ENCODE assay signal across 8 cellular contexts in genomic region chr17:38454528-38454927, GRCh38. TPM values are rescaled to one million over a fixed set of nuclear protein-coding genes. Genes with fewer than 3 reads are reported as not detected.
DNase-seq lines count a peak whose midpoint lies in the region; ATAC-seq and TF ChIP-seq lines count a peak whose summit lies in the region.

No MANE protein-coding gene starts in this region.

- peak overlapping the region in 2 of 3 experiments; percentile 84 to 92; a peak in 3 of 7 replicates for H3K27ac Mint-ChIP-seq in H9

- H4K91ac ChIP-seq in H9 (ENCODE audit: insufficient read length, low read depth, low read length) = no peak overlapping the region

- no peaks in the 10 kb centered on the region for H3K9me3 ChIP-seq in H9 (ENCODE audit: control insufficient read depth, low read depth, low read length)

- no peak overlapping the region for H3K23ac ChIP-seq in H9 (ENCODE audit: insufficient read length, low read depth, low read length)

- ATAC-seq in left ventricle myocardium superior (peak; percentile 82), GM21390 (IDR thresholded peaks at IDR 0.05; ENCODE audit: unreplicated experiment) (no peak), GM19351 (IDR thresholded peaks at IDR 0.05; ENCODE audit: unreplicated experiment) (no peak)

- H3K27me3 ChIP-seq in H9 (ENCODE audit: insufficient read depth, low read length) = no peaks in the 10 kb centered on the region

- TF ChIP-seq CTCF in H9 (conservative IDR thresholded peaks at IDR 0.05) = no peak

- no peak overlapping the region for H2BK5ac ChIP-seq in H9 (ENCODE audit: insufficient read length, low read length)

- WGBS in H9 (ENCODE audit: extremely low coverage, insufficient read length, low lambda C conversion rate) = no CpG with 5 or more reads among the region's 12 CpGs

- H3K4me2 ChIP-seq in H9 (ENCODE audit: insufficient read depth, insufficient read length, low read length) = peak overlapping the region; percentile 57

- peaks cover 2% of the 10 kb centered on the region for H3K79me1 ChIP-seq in H9 (ENCODE audit: insufficient read depth, low read depth, low read length, poor library complexity, severe bottlenecking)

- H2BK120ac ChIP-seq in H9 (ENCODE audit: low read depth, low read length, poor library complexity, severe bottlenecking) = no peak overlapping the region

- intact Hi-C loops in left ventricle myocardium superior (cut with micrococcal nuclease) = no loop called here

- peaks cover 19% of the 10 kb centered on the region for H3K23me2 ChIP-seq in H9 (ENCODE audit: insufficient read length, low read depth, low read length, poor library complexity, severe bottlenecking)

- H2BK15ac ChIP-seq in H9 (ENCODE audit: low read depth, low read length) = no peak overlapping the region

- H3K9ac ChIP-seq in H9 (ENCODE audit: extremely low read depth, insufficient read length, low read length) = no peak overlapping the region

- no peak overlapping the region for H4K8ac ChIP-seq in H9 (replicated peaks; ENCODE audit: insufficient read length, low read depth, low read length)

- peaks cover 55 to 65% of the 10 kb centered on the region in 2 experiments for H3K4me1 Mint-ChIP-seq in H9

- no peak overlapping the region for H3K56ac ChIP-seq in H9 (ENCODE audit: insufficient read length, low read depth, low read length)

- no peak overlapping the region for H3K27ac ChIP-seq in H9 (ENCODE audit: insufficient read length, low read depth, low read length)

- H3K4me3 Mint-ChIP-seq in H9 = peak overlapping the region; percentile 69 to 75

- peaks cover 6 to 20% (median 8%) of the 10 kb centered on the region in 3 experiments for H3K36me3 Mint-ChIP-seq in H9 (ENCODE audit: insufficient read depth in 1 of 3, low read depth in 3 of 3)

- no peak for DNase-seq in H9
- DNase-seq in amygdala (lab: John Stamatoyannopoulos, UW) = peak; percentile 44 to 96 (median 81)
- DNase-seq in left ventricle myocardium superior = peak; percentile 94
- DNase-seq in renal cortical epithelial cell (ENCODE audit: low read depth) = peak; percentile 87
- no peak for DNase-seq in NCI-H1048 (lab: John Stamatoyannopoulos, UW)
- no peak for DNase-seq in NOMO-1 (lab: John Stamatoyannopoulos, UW; ENCODE audit: unreplicated experiment in 2 of 2)

- peaks cover 26% of the 10 kb centered on the region; the same call in 1 of the 2 replicates for H3K79me2 ChIP-seq in H9 (ENCODE audit: insufficient read depth, low read length)

- H2BK20ac ChIP-seq in H9 (ENCODE audit: low read depth, low read length, poor library complexity, severe bottlenecking) = no peak overlapping the region

- no peak overlapping the region; the same call in 1 of the 2 replicates for H3K14ac ChIP-seq in H9 (ENCODE audit: insufficient read depth, low read length)

- no peaks in the 10 kb centered on the region for H3K9me3 Mint-ChIP-seq in H9

- H3K18ac ChIP-seq in H9 (ENCODE audit: insufficient read length, low read depth, low read length) = no peak overlapping the region

- no peak overlapping the region for H2BK12ac ChIP-seq in H9 (ENCODE audit: insufficient read length, low read depth, low read length)

- H4K5ac ChIP-seq in H9 (ENCODE audit: insufficient read length, low read depth, low read length) = no peak overlapping the region

- no peak overlapping the region for H2AK5ac ChIP-seq in H9 (ENCODE audit: insufficient read length, low read length)

- peaks cover 24% of the 10 kb centered on the region for H3K4me1 ChIP-seq in H9 (ENCODE audit: insufficient read depth, low read length)

- no peak overlapping the region for H3K4ac ChIP-seq in H9 (ENCODE audit: low read depth, low read length)

- H2AFZ ChIP-seq in H9 (ENCODE audit: low read length) = no peak overlapping the region

- no peak overlapping the region for H3T11ph ChIP-seq in H9 (ENCODE audit: low read length)

- H4K20me1 ChIP-seq in H9 (ENCODE audit: control insufficient read depth, insufficient read depth, insufficient read length) = peaks cover 1% of the 10 kb centered on the region

- H3K27me3 Mint-ChIP-seq in H9 (ENCODE audit: low read depth) = no peaks in the 10 kb centered on the region; the same call in 1 of the 2 replicates

RNA-seq across cellular contexts. Expression of gene ARHGAP23, which starts 26.3 kb away (rescaled TPM):
- 96.3 and 97.9 TPM in 2 replicates for total RNA-seq in H9 (2021)
- 70.3 TPM for total RNA-seq in left ventricle myocardium superior
- total RNA-seq in renal cortical epithelial cell = 7.5 and 47.9 TPM in 2 replicates

Comparison
In these comparisons a context has a peak if more than half of its experiments do, and no peak if none do; other contexts are left out.
1. DNase-seq: peak in amygdala (56 of 56), left ventricle myocardium superior (single experiment) and renal cortical epithelial cell (single experiment); none in H9 (single experiment), NCI-H1048 (single experiment) and NOMO-1 (0 of 2).